ENCODE assay signal across 7 cellular contexts in genomic region chr1:7646981-7647901, GRCh38.
DNase-seq lines count a peak whose midpoint lies in the region; TF ChIP-seq lines count a peak whose summit lies in the region.

No MANE protein-coding gene starts in this region.

- H3K27me3 ChIP-seq in WERI-Rb-1 (ENCODE audit: insufficient read depth, low read depth, severe bottlenecking) (no peaks in the 10 kb centered on the region), brain microvascular endothelial cell (replicated peaks) (peaks cover 12% of the 10 kb centered on the region), kidney epithelial cell (ENCODE audit: control insufficient read depth, insufficient read depth, low read length) (peaks cover 16% of the 10 kb centered on the region)

- H3K4me3 ChIP-seq in WERI-Rb-1 (ENCODE audit: low read depth, low read length) (no peak overlapping the region), brain microvascular endothelial cell (ENCODE audit: low read depth, low read length) (no peak overlapping the region), kidney epithelial cell (ENCODE audit: low read depth, low read length) (no peak overlapping the region)

- TF ChIP-seq CTCF in WERI-Rb-1 (IDR thresholded peaks at IDR 0.05; ENCODE audit: low read depth, low read length), result peak; percentile 83
- peak; percentile 93 for TF ChIP-seq CTCF in brain microvascular endothelial cell (IDR thresholded peaks at IDR 0.05; ENCODE audit: low read depth, low read length, missing control alignments)
- TF ChIP-seq CTCF in kidney epithelial cell (IDR thresholded peaks at IDR 0.05; ENCODE audit: insufficient read depth, low read length, poor library complexity, severe bottlenecking), result peak; percentile 94

- in situ Hi-C loops in G401 (cut with HindIII; ENCODE audit: low sequenced_read_pairs), result no loop called here
- in situ Hi-C loops in brain microvascular endothelial cell (cut with HindIII; ENCODE audit: low pct_ligation_motif_present, low sequenced_read_pairs), result no loop called here

- DNase-seq in G401 (ENCODE audit: low spot score) (peak; percentile 64), NAMALWA (ENCODE audit: low spot score) (peak; percentile 70), WERI-Rb-1 (peak; percentile 71), brain microvascular endothelial cell (peak; percentile 31), kidney epithelial cell (ENCODE audit: low read depth) (no peak), NCI-H524 treated with DMSO at 0.1 percent for 48 hours (lab: John Stamatoyannopoulos, UW) (no peak)
- peak; percentile 71 to 81 for DNase-seq in stimulated activated CD4-positive, alpha-beta T cell treated with anti-CD3 and anti-CD28 coated beads, Interleukin-2, amount 100 ng/mL, for 48 hours

- no peaks in the 10 kb centered on the region for H3K36me3 ChIP-seq in WERI-Rb-1
- no peaks in the 10 kb centered on the region for H3K36me3 ChIP-seq in brain microvascular endothelial cell (replicated peaks)
- H3K36me3 ChIP-seq in kidney epithelial cell (ENCODE audit: control insufficient read depth, insufficient read depth, low read length), result no peaks in the 10 kb centered on the region

- peak overlapping the region; percentile 64 for H3K27ac ChIP-seq in WERI-Rb-1
- no peak overlapping the region for H3K27ac ChIP-seq in brain microvascular endothelial cell

- H3K9me3 ChIP-seq in WERI-Rb-1 (ENCODE audit: severe bottlenecking), result peaks cover 4% of the 10 kb centered on the region

Comparison
In these comparisons a context has a peak if more than half of its experiments do, and no peak if none do; other contexts are left out.
1. DNase-seq: peak in G401 (single experiment), NAMALWA (single experiment), WERI-Rb-1 (single experiment), brain microvascular endothelial cell (single experiment) and stimulated activated CD4-positive, alpha-beta T cell treated with anti-CD3 and anti-CD28 coated beads, Interleukin-2, amount 100 ng/mL, for 48 hours (2 of 2); none in kidney epithelial cell (single experiment) and NCI-H524 treated with DMSO at 0.1 percent for 48 hours (single experiment).
2. Peak in every context shown above with its lines, with median percentiles within 50 percentile points of each other: CTCF ChIP-seq.